9 cellular contexts compared by ENCODE assay signal in the genomic region with DNA sequence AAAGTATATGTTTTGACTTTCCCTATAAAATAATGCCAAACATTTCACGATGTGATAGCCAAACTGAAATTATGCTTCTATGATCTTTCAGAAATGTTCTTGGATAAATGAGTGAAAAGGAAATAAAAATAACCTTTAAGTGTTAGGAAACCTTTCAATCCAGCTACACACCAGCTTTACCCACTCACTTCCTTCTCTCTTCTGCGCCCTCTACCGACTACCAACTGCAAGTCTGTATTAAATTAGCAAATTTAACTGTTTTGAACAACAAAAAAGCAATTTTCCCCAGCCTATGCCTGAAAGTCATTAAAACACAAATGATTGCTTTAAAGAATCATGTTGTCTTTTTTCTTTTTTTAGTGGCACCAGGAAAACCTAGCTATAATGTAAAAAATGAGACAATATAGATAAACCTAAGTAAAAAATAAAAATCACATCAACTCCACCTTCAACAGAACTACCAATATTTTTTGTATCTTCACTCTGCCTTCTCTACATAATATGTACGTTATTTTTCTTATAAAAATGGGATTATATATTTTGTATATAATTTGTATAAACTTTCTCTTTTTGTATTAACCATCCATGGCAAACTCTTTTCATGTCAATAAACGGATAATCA. TPM values are rescaled to one million over a fixed set of nuclear protein-coding genes. Genes with fewer than 3 reads are reported as not detected.
DNase-seq lines count a peak whose midpoint lies in the region; ATAC-seq and TF ChIP-seq lines count a peak whose summit lies in the region.
"Had no signal": no experiment of that assay in that cellular context is flagged by ENCODE, and none has a peak within 500 bp of the region (broad histone marks: within the 10 kb centered on the region; RNA-seq: fewer than 3 reads in every experiment).

No MANE protein-coding gene starts in this region.

- peak; percentile 68 for TF ChIP-seq CTCF in foreskin fibroblast (IDR thresholded peaks at IDR 0.05; ENCODE audit: low read depth, low read length)

- H3K9me3 ChIP-seq in SJCRH30 (replicated peaks), result no peaks in the 10 kb centered on the region

- H3K27me3 ChIP-seq in SJCRH30, result no peaks in the 10 kb centered on the region

- no peak overlapping the region for H3K27ac ChIP-seq in SJCRH30

- H3K4me3 ChIP-seq in foreskin fibroblast (ENCODE audit: low read depth in 1 of 2, low read length in 2 of 2), result no peak overlapping the region
- no peak overlapping the region for H3K4me3 ChIP-seq in SJCRH30

- no peak for ATAC-seq in HG03571 (IDR thresholded peaks at IDR 0.05; ENCODE audit: unreplicated experiment)

- no peaks in the 10 kb centered on the region for H3K36me3 ChIP-seq in SJCRH30

- H3K27me3 Mint-ChIP-seq in activated CD4-positive, alpha-beta T cell treated with anti-CD3 and anti-CD28 coated beads, Interleukin-2, amount 10 ng/mL, durations not matched to agents 24 days and 14 days, result peaks cover 31% of the 10 kb centered on the region

- no peak overlapping the region for H3K4me3 Mint-ChIP-seq in activated CD4-positive, alpha-beta T cell treated with anti-CD3 and anti-CD28 coated beads, Interleukin-2, amount 10 ng/mL, durations not matched to agents 24 days and 14 days
- H3K4me3 Mint-ChIP-seq: activated naive CD4-positive, alpha-beta T cell treated with anti-CD3 and anti-CD28 coated beads, Interleukin-2, amount 50 U/mL, for 24 hours had no signal

- peaks cover 29% of the 10 kb centered on the region for H3K4me1 ChIP-seq in SJCRH30

- no peaks in the 10 kb centered on the region for H3K36me3 Mint-ChIP-seq in activated CD4-positive, alpha-beta T cell treated with anti-CD3 and anti-CD28 coated beads, Interleukin-2, amount 10 ng/mL, durations not matched to agents 24 days and 14 days (ENCODE audit: low read depth)
- H3K36me3 Mint-ChIP-seq: activated naive CD4-positive, alpha-beta T cell treated with anti-CD3 and anti-CD28 coated beads, Interleukin-2, amount 50 U/mL, for 24 hours had no signal

- H3K9me3 Mint-ChIP-seq in activated CD4-positive, alpha-beta T cell treated with anti-CD3 and anti-CD28 coated beads, Interleukin-2, amount 10 ng/mL, durations not matched to agents 24 days and 14 days, result no peaks in the 10 kb centered on the region
- H3K9me3 Mint-ChIP-seq: activated naive CD4-positive, alpha-beta T cell treated with anti-CD3 and anti-CD28 coated beads, Interleukin-2, amount 50 U/mL, for 24 hours had no signal

- DNase-seq in SHP77 (lab: John Stamatoyannopoulos, UW), result peak; percentile 21 to 36
- DNase-seq in SHP77 treated with DMSO at 0.1 percent for 48 hours (lab: John Stamatoyannopoulos, UW), result no peak
- peak; percentile 60 for DNase-seq in M059J (ENCODE audit: low read depth)
- DNase-seq in activated CD4-positive, alpha-beta T cell treated with anti-CD3 and anti-CD28 coated beads, Interleukin-2, amount 10 ng/mL, durations not matched to agents 24 days and 14 days, result peak; percentile 81
- peak in 1 of 2 donors; percentile 78 for DNase-seq in foreskin fibroblast
- DNase-seq in stimulated activated CD4-positive, alpha-beta T cell treated with anti-CD3 and anti-CD28 coated beads, Interleukin-2, amount 100 ng/mL, for 4 hours (ENCODE audit: low read depth), result peak; percentile 4
- no peak for DNase-seq in SJCRH30

- H3K27ac Mint-ChIP-seq in activated CD4-positive, alpha-beta T cell treated with anti-CD3 and anti-CD28 coated beads, Interleukin-2, amount 10 ng/mL, durations not matched to agents 24 days and 14 days, result no peak overlapping the region
- H3K27ac Mint-ChIP-seq: activated naive CD4-positive, alpha-beta T cell treated with anti-CD3 and anti-CD28 coated beads, Interleukin-2, amount 50 U/mL, for 24 hours had no signal

- intact Hi-C loops in activated CD4-positive, alpha-beta T cell treated with anti-CD3 and anti-CD28 coated beads, Interleukin-2, amount 10 ng/mL, durations not matched to agents 24 days and 14 days (cut with micrococcal nuclease), result loop anchor here (1.0 to 10.0 kb wide), 3 partner anchors 210 to 321 kb away; no protein-coding TSS in a partner anchor

- peaks cover 18% of the 10 kb centered on the region for H3K4me1 Mint-ChIP-seq in activated CD4-positive, alpha-beta T cell treated with anti-CD3 and anti-CD28 coated beads, Interleukin-2, amount 10 ng/mL, durations not matched to agents 24 days and 14 days

RNA-seq across cellular contexts. Expression of a gene that starts 13.2 kb away (rescaled TPM):
- total RNA-seq in M059J (2014; rRNA removed; shearing (Covaris generic)), result 0.07 and 0.22 TPM in 2 replicates
- total RNA-seq in activated CD4-positive, alpha-beta T cell treated with anti-CD3 and anti-CD28 coated beads, Interleukin-2, amount 10 ng/mL, durations not matched to agents 24 days and 14 days, result not detected in 2 replicates
- total RNA-seq in SJCRH30 (2014; rRNA removed; shearing (Covaris generic)), result 1.0 and 1.3 TPM in 2 replicates

RNA-seq across cellular contexts. Expression of a gene that starts 15.0 kb away (rescaled TPM):
- 13.4 and 16.8 TPM in 2 replicates for total RNA-seq in M059J (2014; rRNA removed; shearing (Covaris generic))
- total RNA-seq in activated CD4-positive, alpha-beta T cell treated with anti-CD3 and anti-CD28 coated beads, Interleukin-2, amount 10 ng/mL, durations not matched to agents 24 days and 14 days, result 5.4 and 6.4 TPM in 2 replicates
- 21.1 and 23.6 TPM in 2 replicates for total RNA-seq in SJCRH30 (2014; rRNA removed; shearing (Covaris generic))

Comparison
In these comparisons a context has a peak if more than half of its experiments do, and no peak if none do; other contexts are left out.
1. DNase-seq: peak in SHP77 (2 of 2), M059J (single experiment), activated CD4-positive, alpha-beta T cell treated with anti-CD3 and anti-CD28 coated beads, Interleukin-2, amount 10 ng/mL, durations not matched to agents 24 days and 14 days (single experiment) and stimulated activated CD4-positive, alpha-beta T cell treated with anti-CD3 and anti-CD28 coated beads, Interleukin-2, amount 100 ng/mL, for 4 hours (single experiment); none in SHP77 treated with DMSO at 0.1 percent for 48 hours (single experiment) and SJCRH30 (0 of 2).